ENCODE assay signal across 1 cellular context in the genomic region with DNA sequence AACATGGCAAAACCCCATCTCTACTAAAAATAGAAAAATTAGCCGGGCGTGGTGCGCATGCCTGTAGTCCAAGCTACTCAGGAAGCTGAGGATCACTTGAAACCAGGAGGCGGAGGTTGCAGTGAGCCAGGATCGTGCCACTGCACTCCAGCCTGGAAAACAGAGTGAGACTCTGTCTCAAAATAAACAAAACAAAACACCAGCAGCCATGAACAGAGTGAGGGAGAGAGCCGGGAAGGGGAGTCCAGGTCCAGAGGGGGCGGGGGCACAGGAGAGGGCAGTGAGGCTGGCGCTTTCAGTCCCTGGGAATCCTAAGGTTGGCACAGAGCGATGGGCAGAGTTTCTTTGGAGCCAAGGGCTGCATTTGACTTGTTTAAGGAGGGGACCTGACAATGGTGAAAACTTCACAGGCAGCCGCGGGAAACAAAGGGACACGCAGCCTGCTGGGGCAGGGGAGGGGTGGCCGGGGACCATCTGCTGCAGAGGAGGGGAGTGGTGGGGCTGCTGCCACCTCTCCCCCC.
TF ChIP-seq lines count a peak whose summit lies in the region.

No MANE protein-coding gene starts in this region.

TF ChIP-seq in HepG2, 621 proteins besides CTCF, POLR2A, EP300 and RAD21 (continued from another document and continues in another):
- TF ChIP-seq, protein P1, sequence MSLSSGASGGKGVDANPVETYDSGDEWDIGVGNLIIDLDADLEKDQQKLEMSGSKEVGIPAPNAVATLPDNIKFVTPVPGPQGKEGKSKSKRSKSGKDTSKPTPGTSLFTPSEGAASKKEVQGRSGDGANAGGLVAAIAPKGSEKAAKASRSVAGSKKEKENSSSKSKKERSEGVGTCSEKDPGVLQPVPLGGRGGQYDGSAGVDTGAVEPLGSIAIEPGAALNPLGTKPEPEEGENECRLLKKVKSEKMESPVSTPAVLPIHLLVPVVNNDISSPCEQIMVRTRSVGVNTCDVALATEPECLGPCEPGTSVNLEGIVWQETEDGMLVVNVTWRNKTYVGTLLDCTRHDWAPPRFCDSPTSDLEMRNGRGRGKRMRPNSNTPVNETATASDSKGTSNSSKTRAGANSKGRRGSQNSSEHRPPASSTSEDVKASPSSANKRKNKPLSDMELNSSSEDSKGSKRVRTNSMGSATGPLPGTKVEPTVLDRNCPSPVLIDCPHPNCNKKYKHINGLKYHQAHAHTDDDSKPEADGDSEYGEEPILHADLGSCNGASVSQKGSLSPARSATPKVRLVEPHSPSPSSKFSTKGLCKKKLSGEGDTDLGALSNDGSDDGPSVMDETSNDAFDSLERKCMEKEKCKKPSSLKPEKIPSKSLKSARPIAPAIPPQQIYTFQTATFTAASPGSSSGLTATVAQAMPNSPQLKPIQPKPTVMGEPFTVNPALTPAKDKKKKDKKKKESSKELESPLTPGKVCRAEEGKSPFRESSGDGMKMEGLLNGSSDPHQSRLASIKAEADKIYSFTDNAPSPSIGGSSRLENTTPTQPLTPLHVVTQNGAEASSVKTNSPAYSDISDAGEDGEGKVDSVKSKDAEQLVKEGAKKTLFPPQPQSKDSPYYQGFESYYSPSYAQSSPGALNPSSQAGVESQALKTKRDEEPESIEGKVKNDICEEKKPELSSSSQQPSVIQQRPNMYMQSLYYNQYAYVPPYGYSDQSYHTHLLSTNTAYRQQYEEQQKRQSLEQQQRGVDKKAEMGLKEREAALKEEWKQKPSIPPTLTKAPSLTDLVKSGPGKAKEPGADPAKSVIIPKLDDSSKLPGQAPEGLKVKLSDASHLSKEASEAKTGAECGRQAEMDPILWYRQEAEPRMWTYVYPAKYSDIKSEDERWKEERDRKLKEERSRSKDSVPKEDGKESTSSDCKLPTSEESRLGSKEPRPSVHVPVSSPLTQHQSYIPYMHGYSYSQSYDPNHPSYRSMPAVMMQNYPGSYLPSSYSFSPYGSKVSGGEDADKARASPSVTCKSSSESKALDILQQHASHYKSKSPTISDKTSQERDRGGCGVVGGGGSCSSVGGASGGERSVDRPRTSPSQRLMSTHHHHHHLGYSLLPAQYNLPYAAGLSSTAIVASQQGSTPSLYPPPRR (CRISPR knock-in tag; IDR thresholded peaks at IDR 0.05; ENCODE audit: borderline replicate concordance) = 0 out of 2 replicates have a peak, but pooled peaks have one; percentile 18
- TF ChIP-seq HNRNPL (IDR thresholded peaks at IDR 0.05; ENCODE audit: low read depth, low read length) = peak; percentile 78; the same call in 1 of the 2 replicates
- TF ChIP-seq KLF13 (CRISPR knock-in tag; IDR thresholded peaks at IDR 0.05) = no peak
- TF ChIP-seq ZNF652 (CRISPR knock-in tag; IDR thresholded peaks at IDR 0.05; ENCODE audit: borderline replicate concordance, low read depth) = no peak
- 0 out of 2 replicates have a peak, but pooled peaks have one; percentile 33 for TF ChIP-seq ZKSCAN8 (CRISPR knock-in tag; IDR thresholded peaks at IDR 0.05; ENCODE audit: borderline replicate concordance)
- TF ChIP-seq, protein P2, sequence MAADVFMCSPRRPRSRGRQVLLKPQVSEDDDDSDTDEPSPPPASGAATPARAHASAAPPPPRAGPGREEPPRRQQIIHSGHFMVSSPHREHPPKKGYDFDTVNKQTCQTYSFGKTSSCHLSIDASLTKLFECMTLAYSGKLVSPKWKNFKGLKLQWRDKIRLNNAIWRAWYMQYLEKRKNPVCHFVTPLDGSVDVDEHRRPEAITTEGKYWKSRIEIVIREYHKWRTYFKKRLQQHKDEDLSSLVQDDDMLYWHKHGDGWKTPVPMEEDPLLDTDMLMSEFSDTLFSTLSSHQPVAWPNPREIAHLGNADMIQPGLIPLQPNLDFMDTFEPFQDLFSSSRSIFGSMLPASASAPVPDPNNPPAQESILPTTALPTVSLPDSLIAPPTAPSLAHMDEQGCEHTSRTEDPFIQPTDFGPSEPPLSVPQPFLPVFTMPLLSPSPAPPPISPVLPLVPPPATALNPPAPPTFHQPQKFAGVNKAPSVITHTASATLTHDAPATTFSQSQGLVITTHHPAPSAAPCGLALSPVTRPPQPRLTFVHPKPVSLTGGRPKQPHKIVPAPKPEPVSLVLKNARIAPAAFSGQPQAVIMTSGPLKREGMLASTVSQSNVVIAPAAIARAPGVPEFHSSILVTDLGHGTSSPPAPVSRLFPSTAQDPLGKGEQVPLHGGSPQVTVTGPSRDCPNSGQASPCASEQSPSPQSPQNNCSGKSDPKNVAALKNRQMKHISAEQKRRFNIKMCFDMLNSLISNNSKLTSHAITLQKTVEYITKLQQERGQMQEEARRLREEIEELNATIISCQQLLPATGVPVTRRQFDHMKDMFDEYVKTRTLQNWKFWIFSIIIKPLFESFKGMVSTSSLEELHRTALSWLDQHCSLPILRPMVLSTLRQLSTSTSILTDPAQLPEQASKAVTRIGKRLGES (CRISPR knock-in tag; IDR thresholded peaks at IDR 0.05; ENCODE audit: borderline replicate concordance) = no peak
- no peak for TF ChIP-seq PHF5A (CRISPR knock-in tag; IDR thresholded peaks at IDR 0.05; ENCODE audit: low read depth, unreplicated experiment)
- 0 out of 2 replicates have a peak, but pooled peaks have one; percentile 64 for TF ChIP-seq ZNF20 (CRISPR knock-in tag; IDR thresholded peaks at IDR 0.05)
- TF ChIP-seq ZSCAN25 (CRISPR knock-in tag; IDR thresholded peaks at IDR 0.05) = peak; percentile 64; the same call in 1 of the 2 replicates
- TF ChIP-seq YEATS4 (CRISPR knock-in tag; IDR thresholded peaks at IDR 0.05; ENCODE audit: borderline replicate concordance) = no peak
- TF ChIP-seq GABPB1 (CRISPR knock-in tag; IDR thresholded peaks at IDR 0.05) = peak; percentile 10; the same call in 1 of the 2 replicates
- peak; percentile 23 for TF ChIP-seq TEAD3 (CRISPR knock-in tag; optimal IDR thresholded peaks at IDR 0.05; ENCODE audit: borderline replicate concordance)
- TF ChIP-seq, protein P3, sequence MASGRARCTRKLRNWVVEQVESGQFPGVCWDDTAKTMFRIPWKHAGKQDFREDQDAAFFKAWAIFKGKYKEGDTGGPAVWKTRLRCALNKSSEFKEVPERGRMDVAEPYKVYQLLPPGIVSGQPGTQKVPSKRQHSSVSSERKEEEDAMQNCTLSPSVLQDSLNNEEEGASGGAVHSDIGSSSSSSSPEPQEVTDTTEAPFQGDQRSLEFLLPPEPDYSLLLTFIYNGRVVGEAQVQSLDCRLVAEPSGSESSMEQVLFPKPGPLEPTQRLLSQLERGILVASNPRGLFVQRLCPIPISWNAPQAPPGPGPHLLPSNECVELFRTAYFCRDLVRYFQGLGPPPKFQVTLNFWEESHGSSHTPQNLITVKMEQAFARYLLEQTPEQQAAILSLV (CRISPR knock-in tag; IDR thresholded peaks at IDR 0.05; ENCODE audit: borderline replicate concordance) = no peak
- TF ChIP-seq NR2C2 (CRISPR knock-in tag; IDR thresholded peaks at IDR 0.05; ENCODE audit: borderline replicate concordance) = no peak
- TF ChIP-seq STAT5B (CRISPR knock-in tag; IDR thresholded peaks at IDR 0.05) = no peak
- TF ChIP-seq, protein P4, sequence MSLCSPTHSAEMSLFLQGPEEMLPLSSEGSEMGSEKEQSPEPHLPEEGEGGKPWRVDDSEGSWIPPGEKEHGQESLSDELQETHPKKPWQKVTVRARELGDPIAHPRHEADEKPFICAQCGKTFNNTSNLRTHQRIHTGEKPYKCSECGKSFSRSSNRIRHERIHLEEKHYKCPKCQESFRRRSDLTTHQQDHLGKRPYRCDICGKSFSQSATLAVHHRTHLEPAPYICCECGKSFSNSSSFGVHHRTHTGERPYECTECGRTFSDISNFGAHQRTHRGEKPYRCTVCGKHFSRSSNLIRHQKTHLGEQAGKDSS (CRISPR knock-in tag; IDR thresholded peaks at IDR 0.05; ENCODE audit: borderline replicate concordance, low read depth) = 0 out of 2 replicates have a peak, but pooled peaks have one; percentile 24
- TF ChIP-seq SOX5 (CRISPR knock-in tag; IDR thresholded peaks at IDR 0.05; ENCODE audit: borderline replicate concordance) = 0 out of 2 replicates have a peak, but pooled peaks have one; percentile 15
- TF ChIP-seq RARA (CRISPR knock-in tag; IDR thresholded peaks at IDR 0.05) = peak; percentile 9; the same call in 1 of the 2 replicates
- 0 out of 2 replicates have a peak, but pooled peaks have one; percentile 20 for TF ChIP-seq MTF2 (CRISPR knock-in tag; IDR thresholded peaks at IDR 0.05; ENCODE audit: borderline replicate concordance)
- TF ChIP-seq, protein P5, sequence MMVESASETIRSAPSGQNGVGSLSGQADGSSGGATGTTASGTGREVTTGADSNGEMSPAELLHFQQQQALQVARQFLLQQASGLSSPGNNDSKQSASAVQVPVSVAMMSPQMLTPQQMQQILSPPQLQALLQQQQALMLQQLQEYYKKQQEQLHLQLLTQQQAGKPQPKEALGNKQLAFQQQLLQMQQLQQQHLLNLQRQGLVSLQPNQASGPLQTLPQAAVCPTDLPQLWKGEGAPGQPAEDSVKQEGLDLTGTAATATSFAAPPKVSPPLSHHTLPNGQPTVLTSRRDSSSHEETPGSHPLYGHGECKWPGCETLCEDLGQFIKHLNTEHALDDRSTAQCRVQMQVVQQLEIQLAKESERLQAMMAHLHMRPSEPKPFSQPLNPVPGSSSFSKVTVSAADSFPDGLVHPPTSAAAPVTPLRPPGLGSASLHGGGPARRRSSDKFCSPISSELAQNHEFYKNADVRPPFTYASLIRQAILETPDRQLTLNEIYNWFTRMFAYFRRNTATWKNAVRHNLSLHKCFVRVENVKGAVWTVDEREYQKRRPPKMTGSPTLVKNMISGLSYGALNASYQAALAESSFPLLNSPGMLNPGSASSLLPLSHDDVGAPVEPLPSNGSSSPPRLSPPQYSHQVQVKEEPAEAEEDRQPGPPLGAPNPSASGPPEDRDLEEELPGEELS (CRISPR knock-in tag; IDR thresholded peaks at IDR 0.05) = 0 out of 2 replicates have a peak, but pooled peaks have one; percentile 42
- TF ChIP-seq ATF7-NPFF (CRISPR knock-in tag; IDR thresholded peaks at IDR 0.05; ENCODE audit: low read depth) = 0 out of 2 replicates have a peak, but pooled peaks have one; percentile 18
- TF ChIP-seq, protein P6, sequence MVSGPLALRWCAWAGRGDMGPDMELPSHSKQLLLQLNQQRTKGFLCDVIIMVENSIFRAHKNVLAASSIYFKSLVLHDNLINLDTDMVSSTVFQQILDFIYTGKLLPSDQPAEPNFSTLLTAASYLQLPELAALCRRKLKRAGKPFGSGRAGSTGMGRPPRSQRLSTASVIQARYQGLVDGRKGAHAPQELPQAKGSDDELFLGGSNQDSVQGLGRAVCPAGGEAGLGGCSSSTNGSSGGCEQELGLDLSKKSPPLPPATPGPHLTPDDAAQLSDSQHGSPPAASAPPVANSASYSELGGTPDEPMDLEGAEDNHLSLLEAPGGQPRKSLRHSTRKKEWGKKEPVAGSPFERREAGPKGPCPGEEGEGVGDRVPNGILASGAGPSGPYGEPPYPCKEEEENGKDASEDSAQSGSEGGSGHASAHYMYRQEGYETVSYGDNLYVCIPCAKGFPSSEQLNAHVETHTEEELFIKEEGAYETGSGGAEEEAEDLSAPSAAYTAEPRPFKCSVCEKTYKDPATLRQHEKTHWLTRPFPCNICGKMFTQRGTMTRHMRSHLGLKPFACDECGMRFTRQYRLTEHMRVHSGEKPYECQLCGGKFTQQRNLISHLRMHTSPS (CRISPR knock-in tag; IDR thresholded peaks at IDR 0.05; ENCODE audit: low read depth) = peak; percentile 35; the same call in 1 of the 2 replicates
- TF ChIP-seq, protein P7, sequence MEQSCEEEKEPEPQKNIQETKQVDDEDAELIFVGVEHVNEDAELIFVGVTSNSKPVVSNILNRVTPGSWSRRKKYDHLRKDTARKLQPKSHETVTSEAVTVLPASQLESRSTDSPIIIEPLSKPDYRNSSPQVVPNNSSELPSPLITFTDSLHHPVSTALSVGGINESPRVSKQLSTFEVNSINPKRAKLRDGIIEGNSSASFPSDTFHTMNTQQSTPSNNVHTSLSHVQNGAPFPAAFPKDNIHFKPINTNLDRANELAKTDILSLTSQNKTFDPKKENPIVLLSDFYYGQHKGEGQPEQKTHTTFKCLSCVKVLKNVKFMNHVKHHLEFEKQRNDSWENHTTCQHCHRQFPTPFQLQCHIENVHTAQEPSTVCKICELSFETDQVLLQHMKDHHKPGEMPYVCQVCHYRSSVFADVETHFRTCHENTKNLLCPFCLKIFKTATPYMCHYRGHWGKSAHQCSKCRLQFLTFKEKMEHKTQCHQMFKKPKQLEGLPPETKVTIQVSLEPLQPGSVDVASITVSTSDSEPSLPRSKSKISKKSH (CRISPR knock-in tag; IDR thresholded peaks at IDR 0.05; ENCODE audit: borderline replicate concordance) = 0 out of 2 replicates have a peak, but pooled peaks have one; percentile 55
- TF ChIP-seq, protein P8, sequence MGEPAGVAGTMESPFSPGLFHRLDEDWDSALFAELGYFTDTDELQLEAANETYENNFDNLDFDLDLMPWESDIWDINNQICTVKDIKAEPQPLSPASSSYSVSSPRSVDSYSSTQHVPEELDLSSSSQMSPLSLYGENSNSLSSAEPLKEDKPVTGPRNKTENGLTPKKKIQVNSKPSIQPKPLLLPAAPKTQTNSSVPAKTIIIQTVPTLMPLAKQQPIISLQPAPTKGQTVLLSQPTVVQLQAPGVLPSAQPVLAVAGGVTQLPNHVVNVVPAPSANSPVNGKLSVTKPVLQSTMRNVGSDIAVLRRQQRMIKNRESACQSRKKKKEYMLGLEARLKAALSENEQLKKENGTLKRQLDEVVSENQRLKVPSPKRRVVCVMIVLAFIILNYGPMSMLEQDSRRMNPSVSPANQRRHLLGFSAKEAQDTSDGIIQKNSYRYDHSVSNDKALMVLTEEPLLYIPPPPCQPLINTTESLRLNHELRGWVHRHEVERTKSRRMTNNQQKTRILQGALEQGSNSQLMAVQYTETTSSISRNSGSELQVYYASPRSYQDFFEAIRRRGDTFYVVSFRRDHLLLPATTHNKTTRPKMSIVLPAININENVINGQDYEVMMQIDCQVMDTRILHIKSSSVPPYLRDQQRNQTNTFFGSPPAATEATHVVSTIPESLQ (CRISPR knock-in tag; conservative IDR thresholded peaks at IDR 0.05) = no peak
- no peak for TF ChIP-seq SALL2 (CRISPR knock-in tag; IDR thresholded peaks at IDR 0.05)
- TF ChIP-seq ISX (CRISPR knock-in tag; conservative IDR thresholded peaks at IDR 0.05) = no peak
- TF ChIP-seq, protein P9, sequence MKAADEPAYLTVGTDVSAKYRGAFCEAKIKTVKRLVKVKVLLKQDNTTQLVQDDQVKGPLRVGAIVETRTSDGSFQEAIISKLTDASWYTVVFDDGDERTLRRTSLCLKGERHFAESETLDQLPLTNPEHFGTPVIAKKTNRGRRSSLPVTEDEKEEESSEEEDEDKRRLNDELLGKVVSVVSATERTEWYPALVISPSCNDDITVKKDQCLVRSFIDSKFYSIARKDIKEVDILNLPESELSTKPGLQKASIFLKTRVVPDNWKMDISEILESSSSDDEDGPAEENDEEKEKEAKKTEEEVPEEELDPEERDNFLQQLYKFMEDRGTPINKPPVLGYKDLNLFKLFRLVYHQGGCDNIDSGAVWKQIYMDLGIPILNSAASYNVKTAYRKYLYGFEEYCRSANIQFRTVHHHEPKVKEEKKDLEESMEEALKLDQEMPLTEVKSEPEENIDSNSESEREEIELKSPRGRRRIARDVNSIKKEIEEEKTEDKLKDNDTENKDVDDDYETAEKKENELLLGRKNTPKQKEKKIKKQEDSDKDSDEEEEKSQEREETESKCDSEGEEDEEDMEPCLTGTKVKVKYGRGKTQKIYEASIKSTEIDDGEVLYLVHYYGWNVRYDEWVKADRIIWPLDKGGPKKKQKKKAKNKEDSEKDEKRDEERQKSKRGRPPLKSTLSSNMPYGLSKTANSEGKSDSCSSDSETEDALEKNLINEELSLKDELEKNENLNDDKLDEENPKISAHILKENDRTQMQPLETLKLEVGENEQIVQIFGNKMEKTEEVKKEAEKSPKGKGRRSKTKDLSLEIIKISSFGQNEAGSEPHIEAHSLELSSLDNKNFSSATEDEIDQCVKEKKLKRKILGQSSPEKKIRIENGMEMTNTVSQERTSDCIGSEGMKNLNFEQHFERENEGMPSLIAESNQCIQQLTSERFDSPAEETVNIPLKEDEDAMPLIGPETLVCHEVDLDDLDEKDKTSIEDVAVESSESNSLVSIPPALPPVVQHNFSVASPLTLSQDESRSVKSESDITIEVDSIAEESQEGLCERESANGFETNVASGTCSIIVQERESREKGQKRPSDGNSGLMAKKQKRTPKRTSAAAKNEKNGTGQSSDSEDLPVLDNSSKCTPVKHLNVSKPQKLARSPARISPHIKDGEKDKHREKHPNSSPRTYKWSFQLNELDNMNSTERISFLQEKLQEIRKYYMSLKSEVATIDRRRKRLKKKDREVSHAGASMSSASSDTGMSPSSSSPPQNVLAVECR (CRISPR knock-in tag; IDR thresholded peaks at IDR 0.05; ENCODE audit: borderline replicate concordance) = 0 out of 2 replicates have a peak, but pooled peaks have one; percentile 10
- TF ChIP-seq ZFP90 (CRISPR knock-in tag; IDR thresholded peaks at IDR 0.05; ENCODE audit: borderline replicate concordance) = no peak
